Comparison of ENCODE assay signal across 9 cellular contexts in the genomic region with DNA sequence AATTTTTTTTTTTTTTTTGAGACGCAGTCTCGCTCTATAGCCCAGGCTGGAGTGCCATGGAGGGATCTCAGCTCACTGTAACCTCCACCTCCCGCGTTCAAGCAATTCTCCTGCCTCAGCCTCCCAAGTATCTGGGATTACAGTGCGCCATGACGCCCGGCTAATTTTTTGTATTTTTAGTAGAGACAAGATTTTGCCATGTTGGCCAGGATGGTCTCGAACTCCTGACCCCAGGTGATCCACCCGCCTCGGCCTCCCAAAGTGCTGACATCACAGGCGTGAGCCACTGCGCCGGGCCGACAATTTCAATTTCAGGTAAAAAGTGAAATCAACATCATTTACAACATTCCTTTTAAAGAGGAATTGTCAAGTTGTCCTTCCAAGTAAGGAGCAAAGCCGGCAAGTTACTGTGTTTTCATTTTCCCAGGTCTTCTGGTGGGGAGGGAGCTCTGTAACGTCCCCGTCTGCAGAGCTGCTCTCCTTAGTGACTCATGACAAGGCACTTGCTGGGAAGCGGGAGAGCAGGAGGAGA. TPM values are rescaled to one million over a fixed set of nuclear protein-coding genes. Genes with fewer than 3 reads are reported as not detected.
DNase-seq lines count a peak whose midpoint lies in the region; ATAC-seq, FAIRE-seq and TF ChIP-seq lines count a peak whose summit lies in the region.
"Had no signal": no experiment of that assay in that cellular context is flagged by ENCODE, and none has a peak within 500 bp of the region (broad histone marks: within the 10 kb centered on the region; RNA-seq: fewer than 3 reads in every experiment).

No MANE protein-coding gene starts in this region.

- TF ChIP-seq POLR2A in right lobe of liver (IDR thresholded peaks at IDR 0.05) (no peak), tibial nerve (IDR thresholded peaks at IDR 0.05) (no peak), GM12891 (IDR thresholded peaks at IDR 0.05; ENCODE audit: low read depth, low read length) (no peak)

- H3K27me3 ChIP-seq in HL-60 (ENCODE audit: insufficient read depth, poor library complexity, severe bottlenecking) (no peaks in the 10 kb centered on the region), astrocyte (ENCODE audit: insufficient read depth, low read length) (no peaks in the 10 kb centered on the region), right lobe of liver (no peaks in the 10 kb centered on the region), tibial nerve (no peaks in the 10 kb centered on the region)

- no peak for TF ChIP-seq EP300 in tibial nerve (IDR thresholded peaks at IDR 0.05)

- 23% methylated on average over 18 of the region's 18 CpGs for WGBS in right lobe of liver (ENCODE audit: insufficient coverage, low coverage, low lambda C conversion rate, missing lambda C conversion rate)
- 39 to 45% methylated on average over 18 of the region's 18 CpGs for WGBS in tibial nerve, 2 donors

- peaks cover 10% of the 10 kb centered on the region for H3K4me1 Mint-ChIP-seq in astrocyte (ENCODE audit: low read depth, unreplicated experiment)

- H3K4me1 ChIP-seq in astrocyte (ENCODE audit: insufficient read depth, low read length) (peaks cover 11% of the 10 kb centered on the region), right lobe of liver (peaks cover 0 to 32% (median 11%) of the 10 kb centered on the region in 4 donors), tibial nerve (peaks cover 0 to 46% (median 24%) of the 10 kb centered on the region in 4 donors)

- peaks cover 56% of the 10 kb centered on the region for H3K79me2 ChIP-seq in astrocyte (ENCODE audit: insufficient read depth, low read length)

- H2AFZ ChIP-seq in astrocyte (ENCODE audit: low read depth, low read length): no peak overlapping the region

- peak overlapping the region; percentile 98 for H3K4me3 Mint-ChIP-seq in astrocyte (ENCODE audit: unreplicated experiment)

- peak overlapping the region; percentile 96 for H3K4me2 ChIP-seq in astrocyte (ENCODE audit: low read length)

- FAIRE-seq in astrocyte (lab: Jason Lieb, UNC): no peak
- FAIRE-seq in GM12891 (lab: Jason Lieb, UNC): no peak
- FAIRE-seq: TTC549 had no signal

- TF ChIP-seq CTCF in HL-60 (IDR thresholded peaks at IDR 0.05; ENCODE audit: insufficient read depth, low read length): no peak
- TF ChIP-seq CTCF in astrocyte (IDR thresholded peaks at IDR 0.05; ENCODE audit: insufficient read depth, low read depth, low read length): no peak
- no peak for TF ChIP-seq CTCF in right lobe of liver (IDR thresholded peaks at IDR 0.05)
- TF ChIP-seq CTCF in tibial nerve (IDR thresholded peaks at IDR 0.05): no peak

- peaks cover 49% of the 10 kb centered on the region for H4K20me1 ChIP-seq in astrocyte (ENCODE audit: insufficient read depth, low read length)

- H3K27ac ChIP-seq in HL-60 (replicated peaks) (peak overlapping the region; percentile 74), astrocyte (ENCODE audit: low read depth, low read length) (peak overlapping the region; percentile 89), right lobe of liver (peak overlapping the region in 2 of 3 donors; percentile 81 to 86), tibial nerve (peak overlapping the region; percentile 10 to 92 (median 88))

- H3K36me3 Mint-ChIP-seq in astrocyte (ENCODE audit: low read depth, unreplicated experiment): peaks cover 3% of the 10 kb centered on the region

- no peaks in the 10 kb centered on the region for H3K9me3 Mint-ChIP-seq in astrocyte (ENCODE audit: unreplicated experiment)

- H3K4me3 ChIP-seq in HL-60 (replicated peaks; ENCODE audit: insufficient read depth, low read length): peak overlapping the region; percentile 95
- H3K4me3 ChIP-seq in astrocyte (ENCODE audit: insufficient read depth, low read depth, low read length): peak overlapping the region; percentile 86
- peak overlapping the region; percentile 74 to 97 (median 95) for H3K4me3 ChIP-seq in right lobe of liver
- H3K4me3 ChIP-seq in tibial nerve: peak overlapping the region; percentile 56 to 99 (median 86)

- peak overlapping the region; percentile 97 for H3K9ac ChIP-seq in astrocyte (ENCODE audit: low read length)

- intact Hi-C loops in right lobe of liver (cut with DNase I): no loop called here

- H3K27ac Mint-ChIP-seq in astrocyte (ENCODE audit: unreplicated experiment): peak overlapping the region; percentile 96

- DNase-seq in Daoy (ENCODE audit: low read depth) (peak; percentile 70), HL-60 (ENCODE audit: low read depth in 1 of 2, low spot score in 1 of 2) (no peak), astrocyte (ENCODE audit: low read depth) (peak; percentile 46), right lobe of liver (no peak), tibial nerve (ENCODE audit: low spot score in 2 of 2) (no peak), iPS-NIHi11 (ENCODE audit: low spot score) (no peak), GM12891 (ENCODE audit: insufficient read length, low spot score) (no peak)

- H3K36me3 ChIP-seq in astrocyte (ENCODE audit: insufficient read depth, low read length) (peaks cover 7% of the 10 kb centered on the region), right lobe of liver (no peaks in the 10 kb centered on the region), tibial nerve (peaks cover 0 to 11% (median 0%) of the 10 kb centered on the region in 3 donors)

- H3K9me3 ChIP-seq in astrocyte (ENCODE audit: insufficient read depth, low read depth, low read length): no peaks in the 10 kb centered on the region
- H3K9me3 ChIP-seq in right lobe of liver: no peaks in the 10 kb centered on the region
- H3K9me3 ChIP-seq in tibial nerve: no peaks in the 10 kb centered on the region

- ATAC-seq in right lobe of liver (peak; percentile 49 to 55 (median 53)), HG03378 (IDR thresholded peaks at IDR 0.05; ENCODE audit: unreplicated experiment) (no peak)

- H3K27me3 Mint-ChIP-seq in astrocyte (ENCODE audit: low read depth, unreplicated experiment): no peaks in the 10 kb centered on the region

TF ChIP-seq in GM12891, 5 proteins besides CTCF, POLR2A, EP300 and RAD21:
- no peak for TF ChIP-seq PAX5 (IDR thresholded peaks at IDR 0.05; ENCODE audit: insufficient read depth, low read length, severe bottlenecking)
- TF ChIP-seq POU2F2 (IDR thresholded peaks at IDR 0.05; ENCODE audit: low read depth, low read length): no peak
- no peak for TF ChIP-seq POLR2AphosphoS5 (IDR thresholded peaks at IDR 0.05; ENCODE audit: low read depth, low read length)
- no peak for TF ChIP-seq TAF1 (IDR thresholded peaks at IDR 0.05; ENCODE audit: low read depth, low read length)
- no peak for TF ChIP-seq SPI1 (IDR thresholded peaks at IDR 0.05; ENCODE audit: low read depth, low read length)
TF ChIP-seq in GM12891: peak in this region for 0.

RNA-seq across cellular contexts. Expression of a gene that starts 0.9 kb away (rescaled TPM):
- total RNA-seq in Daoy (2014; rRNA removed; shearing (Covaris generic)): 69.6 and 78.5 TPM in 2 replicates
- total RNA-seq in astrocyte (125 and 127 TPM in 2 replicates), right lobe of liver (10 to 100 TPM; 46.5 to 63.2 (median 55.8) TPM), tibial nerve (10 to 100 TPM; 51.1 to 79.2 (median 62.1) TPM)
- 30.5 TPM for polyA plus RNA-seq in GM12891 (2012; ENCODE audit: low read depth, missing spikeins)

RNA-seq across cellular contexts. Expression of a gene that starts 1.0 kb away (rescaled TPM):
- total RNA-seq in Daoy (2014; rRNA removed; shearing (Covaris generic)): 2.3 and 4.5 TPM in 2 replicates
- total RNA-seq in astrocyte (2.7 and 3.2 TPM in 2 replicates), right lobe of liver (1 to 10 TPM in 1 of 6 experiments, under 1 TPM in 5; 0.18 to 1.2 (median 0.62) TPM), tibial nerve (under 1 TPM in 2 of 4 donors, not detected in 2; 0.22 to 0.84 TPM)
- 0.62 TPM for polyA plus RNA-seq in GM12891 (2012; ENCODE audit: low read depth, missing spikeins)

RNA-seq across cellular contexts. Expression of a gene that starts 20.3 kb away (rescaled TPM):
- total RNA-seq in Daoy (2014; rRNA removed; shearing (Covaris generic)): 2.5 TPM in 1 of 2 replicates, not detected in the other
- total RNA-seq in astrocyte: not detected in 2 replicates
- under 1 TPM in 4 of 6 experiments, not detected in 2; 0.40 to 0.93 (median 0.68) TPM for total RNA-seq in right lobe of liver
- total RNA-seq in tibial nerve: not detected
- 19.6 TPM for polyA plus RNA-seq in GM12891 (2012; ENCODE audit: low read depth, missing spikeins)

RNA-seq across cellular contexts. Expression of a gene that starts 30.4 kb away (rescaled TPM):
- 54.2 and 84.9 TPM in 2 replicates for total RNA-seq in Daoy (2014; rRNA removed; shearing (Covaris generic))
- total RNA-seq in astrocyte (22.0 and 28.5 TPM in 2 replicates), right lobe of liver (10 to 100 TPM in 5 of 6 experiments, 1 to 10 TPM in 1; 8.3 to 24.3 (median 14.6) TPM), tibial nerve (10 to 100 TPM; 31.4 to 38.1 (median 35.8) TPM)
- 47.8 TPM for polyA plus RNA-seq in GM12891 (2012; ENCODE audit: low read depth, missing spikeins)

RNA-seq across cellular contexts. Expression of a gene that starts 30.5 kb away (rescaled TPM):
- 60.4 and 68.6 TPM in 2 replicates for total RNA-seq in Daoy (2014; rRNA removed; shearing (Covaris generic))
- 25.2 and 29.4 TPM in 2 replicates for total RNA-seq in astrocyte
- 10 to 100 TPM in 1 of 6 experiments, 1 to 10 TPM in 5; 5.5 to 35.0 (median 6.5) TPM for total RNA-seq in right lobe of liver
- 10 to 100 TPM; 10.9 to 35.7 (median 14.4) TPM for total RNA-seq in tibial nerve
- polyA plus RNA-seq in GM12891 (2012; ENCODE audit: low read depth, missing spikeins): 23.9 TPM

Comparison
In these comparisons a context has a peak if more than half of its experiments do, and no peak if none do; other contexts are left out.
1. DNase-seq: peak in Daoy (single experiment) and astrocyte (single experiment); none in HL-60 (0 of 2), right lobe of liver (0 of 3), tibial nerve (0 of 2), iPS-NIHi11 (single experiment) and GM12891 (single experiment).
2. Peak in every context shown above with its lines, with median percentiles within 50 percentile points of each other: H3K27ac ChIP-seq and H3K4me3 ChIP-seq.